Comparison of ENCODE assay signal across 14 cellular contexts in the genomic region with DNA sequence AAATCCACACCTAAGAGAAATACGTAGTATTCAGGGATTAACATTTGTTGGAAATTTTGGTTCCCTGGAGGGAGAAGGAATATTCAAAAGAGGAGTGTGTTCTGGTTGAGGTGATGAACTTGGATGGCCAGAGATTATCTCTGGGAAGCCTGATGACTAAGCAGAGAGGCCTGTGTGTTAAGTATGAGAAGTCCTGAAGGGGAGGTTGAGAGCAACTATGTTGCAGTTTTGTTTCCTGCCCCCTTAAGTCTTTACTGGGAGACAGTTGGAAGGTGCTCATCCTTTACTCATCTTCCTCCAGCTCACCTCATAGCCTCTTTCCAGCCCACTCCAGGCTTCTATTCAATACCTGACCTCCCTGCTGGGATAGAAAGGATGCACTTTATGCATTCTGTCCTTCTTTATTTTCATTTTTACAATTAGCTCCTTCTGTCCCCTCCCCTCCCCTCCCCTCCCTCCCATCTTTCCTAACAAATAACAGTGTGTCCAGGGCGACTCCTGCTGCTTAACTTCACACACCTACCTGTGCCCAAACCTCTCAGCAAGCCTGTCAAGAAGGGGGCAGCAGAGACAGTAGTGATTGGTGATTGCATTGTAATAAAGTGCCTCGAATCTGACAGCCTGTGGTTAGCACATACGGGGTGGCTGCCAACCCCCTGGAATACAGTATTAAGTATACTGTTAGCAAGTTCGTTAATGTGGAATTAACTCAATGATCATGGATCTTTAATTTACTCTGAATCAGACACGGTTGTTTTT. TPM values are rescaled to one million over a fixed set of nuclear protein-coding genes. Genes with fewer than 3 reads are reported as not detected.
DNase-seq lines count a peak whose midpoint lies in the region; ATAC-seq and TF ChIP-seq lines count a peak whose summit lies in the region.
"Had no signal": no experiment of that assay in that cellular context is flagged by ENCODE, and none has a peak within 500 bp of the region (broad histone marks: within the 10 kb centered on the region; RNA-seq: fewer than 3 reads in every experiment).

No MANE protein-coding gene starts in this region.

- BruUV-seq in Calu3 (replicated peaks; lab: Mats Ljungman, UMichigan) = no TSS peak

- no peak overlapping the region for H3K4me3 Mint-ChIP-seq in Calu3 (ENCODE audit: low read depth, unreplicated experiment)
- H3K4me3 Mint-ChIP-seq: mesothelial cell of epicardium, T-helper 17 cell had no signal

- CTCF ChIA-PET in Calu3 (lab: Charles Lee) = interaction anchor here (0.7 to 0.9 kb wide), 3 partner anchors 13 to 595 kb away, joined by 3 to 5 read pairs (median 4); no protein-coding TSS in a partner anchor

- H3K27ac Mint-ChIP-seq in Calu3 (ENCODE audit: unreplicated experiment) = peak overlapping the region; percentile 17
- H3K27ac Mint-ChIP-seq: mesothelial cell of epicardium, T-helper 17 cell had no signal

- peaks cover 52% of the 10 kb centered on the region for H3K36me3 Mint-ChIP-seq in Calu3 (ENCODE audit: insufficient read depth, unreplicated experiment)

- peaks cover 2% of the 10 kb centered on the region for H3K9me3 Mint-ChIP-seq in Calu3 (ENCODE audit: low read depth, unreplicated experiment)

- no peak for TF ChIP-seq CTCF in Calu3 (IDR thresholded peaks at IDR 0.05; ENCODE audit: unreplicated experiment)

- DNase-seq in Calu3 (no peak), HT-29 (ENCODE audit: low spot score) (peak; percentile 30), amniotic epithelial cell (ENCODE audit: low read depth) (peak; percentile 75), iPS-NIHi7 (ENCODE audit: extremely low spot score) (peak; percentile 43), NCI-H446 (lab: John Stamatoyannopoulos, UW) (no peak)
- no peak for DNase-seq in activated CD4-positive, alpha-beta T cell treated with anti-CD3 and anti-CD28 coated beads, Interleukin-2, amount 50 U/mL, for 48 hours
- DNase-seq: DMS79 treated with DMSO at 0.1 percent for 48 hours, MG63, NCI-H774, psoas muscle, T-helper 17 cell had no signal

- intact Hi-C loops in Calu3 (cut with micrococcal nuclease; ENCODE audit: unreplicated experiment) = no loop called here

- no peaks in the 10 kb centered on the region for H3K4me1 Mint-ChIP-seq in Calu3 (ENCODE audit: low read depth, unreplicated experiment)
- H3K4me1 Mint-ChIP-seq: mesothelial cell of epicardium had no signal

- ATAC-seq in GM19395 (IDR thresholded peaks at IDR 0.05; ENCODE audit: unreplicated experiment) = no peak
- ATAC-seq in HG02678 (IDR thresholded peaks at IDR 0.05; ENCODE audit: unreplicated experiment) = no peak
- ATAC-seq: psoas muscle, T-helper 17 cell had no signal

- H3K27me3 Mint-ChIP-seq in Calu3 (ENCODE audit: unreplicated experiment) = no peaks in the 10 kb centered on the region
- H3K27me3 Mint-ChIP-seq: T-helper 17 cell had no signal

RNA-seq across cellular contexts. Expression of a gene that starts 11.9 kb away (rescaled TPM):
- total RNA-seq in Calu3 (2022) = 65.7 and 84.7 TPM in 2 replicates
- total RNA-seq in HT-29 (2014; rRNA removed; shearing (Covaris generic)) = 25.3 and 25.8 TPM in 2 replicates

Comparison
In these comparisons a context has a peak if more than half of its experiments do, and no peak if none do; other contexts are left out.
1. DNase-seq: peak in HT-29 (single experiment), amniotic epithelial cell (single experiment) and iPS-NIHi7 (single experiment); none in Calu3 (single experiment), NCI-H446 (0 of 2) and activated CD4-positive, alpha-beta T cell treated with anti-CD3 and anti-CD28 coated beads, Interleukin-2, amount 50 U/mL, for 48 hours (0 of 2).